20 cellular contexts compared by ENCODE assay signal in genomic region chr2:71670430-71670795, GRCh38.
DNase-seq lines count a peak whose midpoint lies in the region; ATAC-seq and TF ChIP-seq lines count a peak whose summit lies in the region.
"Had no signal": no experiment of that assay in that cellular context is flagged by ENCODE, and none has a peak within 500 bp of the region (broad histone marks: within the 10 kb centered on the region; RNA-seq: fewer than 3 reads in every experiment).

No MANE protein-coding gene starts in this region.

- no peak overlapping the region for H3K9ac ChIP-seq in H9 (ENCODE audit: extremely low read depth, insufficient read length, low read length)

- peak; percentile 58 for DNase-seq in cardiac septum (ENCODE audit: low spot score)
- no peak for DNase-seq in left cardiac atrium
- DNase-seq in H9 = peak; percentile 11
- peak; percentile 36 for DNase-seq in islet precursor cell
- peak; percentile 58 for DNase-seq in sigmoid colon
- no peak for DNase-seq in NAMALWA (ENCODE audit: low spot score)
- DNase-seq: C1 segment of cervical spinal cord, DMS79 treated with DMSO at 0.1 percent for 48 hours, GF-D8, Kasumi-1, NCI-H1105, NCI-H1436 treated with DMSO at 0.1 percent for 48 hours, NCI-H187 treated with DMSO at 0.1 percent for 48 hours, NCI-H526 treated with DMSO at 0.1 percent for 48 hours, PC-9, SHP77 had no signal

- H4K20me1 ChIP-seq in H9 (ENCODE audit: control insufficient read depth, insufficient read depth, insufficient read length) = no peaks in the 10 kb centered on the region

- peaks cover 0 to 3% of the 10 kb centered on the region in 2 experiments; a peak in 1 of 4 replicates for H3K4me1 Mint-ChIP-seq in H9

- no peak for TF ChIP-seq EP300 in sigmoid colon (IDR thresholded peaks at IDR 0.05)

- H3K9me3 Mint-ChIP-seq in H9 = no peaks in the 10 kb centered on the region
- H3K9me3 Mint-ChIP-seq: CD8-positive, alpha-beta T cell had no signal

- H2BK12ac ChIP-seq in H9 (ENCODE audit: insufficient read length, low read depth, low read length) = no peak overlapping the region

- H3K27me3 ChIP-seq in H9 (ENCODE audit: insufficient read depth, low read length) (no peaks in the 10 kb centered on the region), sigmoid colon (no peaks in the 10 kb centered on the region)

- TF ChIP-seq CTCF in H9 (conservative IDR thresholded peaks at IDR 0.05) (no peak), sigmoid colon (IDR thresholded peaks at IDR 0.05) (no peak)

- no peak overlapping the region for H3K4me3 Mint-ChIP-seq in H9
- H3K4me3 Mint-ChIP-seq: CD8-positive, alpha-beta T cell had no signal

- no peak overlapping the region for H3T11ph ChIP-seq in H9 (ENCODE audit: low read length)

- H2BK20ac ChIP-seq in H9 (ENCODE audit: low read depth, low read length, poor library complexity, severe bottlenecking) = no peak overlapping the region

- H2BK15ac ChIP-seq in H9 (ENCODE audit: low read depth, low read length) = no peak overlapping the region

- H4K8ac ChIP-seq in H9 (replicated peaks; ENCODE audit: insufficient read length, low read depth, low read length) = no peak overlapping the region

- no peak overlapping the region for H3K56ac ChIP-seq in H9 (ENCODE audit: insufficient read length, low read depth, low read length)

- no peak overlapping the region for H4K91ac ChIP-seq in H9 (ENCODE audit: insufficient read length, low read depth, low read length)

- H2AK5ac ChIP-seq in H9 (ENCODE audit: insufficient read length, low read length) = no peak overlapping the region

- no peak overlapping the region for H2BK120ac ChIP-seq in H9 (ENCODE audit: low read depth, low read length, poor library complexity, severe bottlenecking)

- H3K4me2 ChIP-seq in H9 (ENCODE audit: insufficient read depth, insufficient read length, low read length) = no peak overlapping the region
- H3K4me2 ChIP-seq: A549, PC-9 had no signal

- intact Hi-C loops in cardiac septum (cut with DNase I) (no loop called here), left cardiac atrium (cut with DNase I) (no loop called here), sigmoid colon (cut with DNase I) (no loop called here)

- no peak overlapping the region for H3K14ac ChIP-seq in H9 (ENCODE audit: insufficient read depth, low read length)

- no peaks in the 10 kb centered on the region for H3K79me2 ChIP-seq in H9 (ENCODE audit: insufficient read depth, low read length)

- no peaks in the 10 kb centered on the region for H3K9me3 ChIP-seq in H9 (ENCODE audit: control insufficient read depth, low read depth, low read length)
- H3K9me3 ChIP-seq in sigmoid colon = no peaks in the 10 kb centered on the region
- H3K9me3 ChIP-seq: A549 had no signal

- H3K27ac Mint-ChIP-seq in H9 = no peak overlapping the region; a peak in 1 of 7 replicates
- H3K27ac Mint-ChIP-seq: CD8-positive, alpha-beta T cell had no signal

- no peak overlapping the region for H3K18ac ChIP-seq in H9 (ENCODE audit: insufficient read length, low read depth, low read length)

- WGBS in H9 (ENCODE audit: extremely low coverage, insufficient read length, low lambda C conversion rate) = no CpG with 5 or more reads among the region's 4 CpGs
- 87 to 88% methylated on average over 4 of the region's 4 CpGs for WGBS in sigmoid colon, 2 donors

- no peaks in the 10 kb centered on the region for H3K79me1 ChIP-seq in H9 (ENCODE audit: insufficient read depth, low read depth, low read length, poor library complexity, severe bottlenecking)

- TF ChIP-seq POLR2A in sigmoid colon (IDR thresholded peaks at IDR 0.05) = no peak

- H3K23me2 ChIP-seq in H9 (ENCODE audit: insufficient read length, low read depth, low read length, poor library complexity, severe bottlenecking) = peaks cover 3% of the 10 kb centered on the region

- H3K4ac ChIP-seq in H9 (ENCODE audit: low read depth, low read length) = no peak overlapping the region

- no peak overlapping the region for H2BK5ac ChIP-seq in H9 (ENCODE audit: insufficient read length, low read length)

- H3K27me3 Mint-ChIP-seq in H9 (ENCODE audit: low read depth) = no peaks in the 10 kb centered on the region

- H3K4me1 ChIP-seq in H9 (ENCODE audit: insufficient read depth, low read length) (no peaks in the 10 kb centered on the region), sigmoid colon (peaks cover 0 to 11% (median 7%) of the 10 kb centered on the region in 4 donors)
- H3K4me1 ChIP-seq: A549 had no signal

- H4K5ac ChIP-seq in H9 (ENCODE audit: insufficient read length, low read depth, low read length) = no peak overlapping the region

- no peak overlapping the region for H3K4me3 ChIP-seq in sigmoid colon
- H3K4me3 ChIP-seq: A549, K562, PC-9 had no signal

- no peak for ATAC-seq in left cardiac atrium
- ATAC-seq in HG02938 (IDR thresholded peaks at IDR 0.05; ENCODE audit: unreplicated experiment) = no peak
- ATAC-seq: A549; CD8-positive, alpha-beta T cell; K562 had no signal

- no peaks in the 10 kb centered on the region; a peak in 3 of 7 replicates for H3K36me3 Mint-ChIP-seq in H9 (ENCODE audit: insufficient read depth in 1 of 3, low read depth in 3 of 3)

- H3K27ac ChIP-seq in H9 (ENCODE audit: insufficient read length, low read depth, low read length) (no peak overlapping the region), sigmoid colon (no peak overlapping the region)
- H3K27ac ChIP-seq: A549, PC-9 had no signal

- H3K23ac ChIP-seq in H9 (ENCODE audit: insufficient read length, low read depth, low read length) = no peak overlapping the region

- peaks cover 0 to 29% (median 7%) of the 10 kb centered on the region in 4 donors for H3K36me3 ChIP-seq in sigmoid colon

- H2AFZ ChIP-seq in H9 (ENCODE audit: low read length) = no peak overlapping the region
- H2AFZ ChIP-seq: PC-9 had no signal

Comparison
In these comparisons a context has a peak if more than half of its experiments do, and no peak if none do; other contexts are left out.
1. DNase-seq: peak in cardiac septum (single experiment), H9 (single experiment), islet precursor cell (single experiment) and sigmoid colon (single experiment); none in left cardiac atrium (single experiment) and NAMALWA (single experiment).